Comparison of ENCODE assay signal across 3 cellular contexts in the genomic region with DNA sequence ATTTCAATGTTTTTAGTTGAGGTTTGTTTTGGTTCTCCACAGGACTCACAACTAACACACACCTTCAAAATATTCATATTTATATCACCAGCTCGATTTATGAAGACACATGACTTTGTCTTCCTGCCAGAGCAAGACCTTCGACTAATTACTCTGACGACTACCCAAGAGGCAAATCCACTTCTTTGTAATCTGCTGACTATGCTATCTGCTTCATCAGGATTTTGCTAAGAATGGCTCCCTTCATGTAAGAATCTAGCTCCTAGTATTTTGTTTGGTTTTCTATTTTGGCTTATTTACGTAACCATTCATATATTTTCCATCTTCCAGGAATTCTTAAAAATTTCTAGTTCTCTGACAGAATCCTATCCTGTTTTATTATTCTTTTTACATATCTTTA.
A peak's percentile ranks its signal among the peaks of the same experiment; 100 is the strongest.
TF ChIP-seq lines count a peak whose summit lies in the region.

No MANE protein-coding gene starts in this region.

TF ChIP-seq in A549, 52 proteins besides CTCF, POLR2A, EP300 and RAD21 (continued from another document):
- TF ChIP-seq, protein P1, sequence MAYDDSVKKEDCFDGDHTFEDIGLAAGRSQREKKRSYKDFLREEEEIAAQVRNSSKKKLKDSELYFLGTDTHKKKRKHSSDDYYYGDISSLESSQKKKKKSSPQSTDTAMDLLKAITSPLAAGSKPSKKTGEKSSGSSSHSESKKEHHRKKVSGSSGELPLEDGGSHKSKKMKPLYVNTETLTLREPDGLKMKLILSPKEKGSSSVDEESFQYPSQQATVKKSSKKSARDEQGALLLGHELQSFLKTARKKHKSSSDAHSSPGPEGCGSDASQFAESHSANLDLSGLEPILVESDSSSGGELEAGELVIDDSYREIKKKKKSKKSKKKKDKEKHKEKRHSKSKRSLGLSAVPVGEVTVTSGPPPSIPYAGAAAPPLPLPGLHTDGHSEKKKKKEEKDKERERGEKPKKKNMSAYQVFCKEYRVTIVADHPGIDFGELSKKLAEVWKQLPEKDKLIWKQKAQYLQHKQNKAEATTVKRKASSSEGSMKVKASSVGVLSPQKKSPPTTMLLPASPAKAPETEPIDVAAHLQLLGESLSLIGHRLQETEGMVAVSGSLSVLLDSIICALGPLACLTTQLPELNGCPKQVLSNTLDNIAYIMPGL (CRISPR knock-in tag; IDR thresholded peaks at IDR 0.05; ENCODE audit: borderline replicate concordance), result no peak
- TF ChIP-seq BHLHE40 (IDR thresholded peaks at IDR 0.05; ENCODE audit: low read depth, low read length) (no peak), FOXS1 (CRISPR knock-in tag; IDR thresholded peaks at IDR 0.05) (no peak)

TF ChIP-seq in IMR-90, 13 proteins besides CTCF, POLR2A, EP300 and RAD21 (continued from another document):
- TF ChIP-seq BHLHE40 (IDR thresholded peaks at IDR 0.05; ENCODE audit: low read depth, low read length) (no peak), RCOR1 (IDR thresholded peaks at IDR 0.05; ENCODE audit: insufficient replicate concordance, low read length) (no peak), CHD1 (IDR thresholded peaks at IDR 0.05; ENCODE audit: low read depth, low read length) (no peak)

TF ChIP-seq in K562, 482 proteins besides CTCF, POLR2A, EP300 and RAD21:
- TF ChIP-seq, protein P2, sequence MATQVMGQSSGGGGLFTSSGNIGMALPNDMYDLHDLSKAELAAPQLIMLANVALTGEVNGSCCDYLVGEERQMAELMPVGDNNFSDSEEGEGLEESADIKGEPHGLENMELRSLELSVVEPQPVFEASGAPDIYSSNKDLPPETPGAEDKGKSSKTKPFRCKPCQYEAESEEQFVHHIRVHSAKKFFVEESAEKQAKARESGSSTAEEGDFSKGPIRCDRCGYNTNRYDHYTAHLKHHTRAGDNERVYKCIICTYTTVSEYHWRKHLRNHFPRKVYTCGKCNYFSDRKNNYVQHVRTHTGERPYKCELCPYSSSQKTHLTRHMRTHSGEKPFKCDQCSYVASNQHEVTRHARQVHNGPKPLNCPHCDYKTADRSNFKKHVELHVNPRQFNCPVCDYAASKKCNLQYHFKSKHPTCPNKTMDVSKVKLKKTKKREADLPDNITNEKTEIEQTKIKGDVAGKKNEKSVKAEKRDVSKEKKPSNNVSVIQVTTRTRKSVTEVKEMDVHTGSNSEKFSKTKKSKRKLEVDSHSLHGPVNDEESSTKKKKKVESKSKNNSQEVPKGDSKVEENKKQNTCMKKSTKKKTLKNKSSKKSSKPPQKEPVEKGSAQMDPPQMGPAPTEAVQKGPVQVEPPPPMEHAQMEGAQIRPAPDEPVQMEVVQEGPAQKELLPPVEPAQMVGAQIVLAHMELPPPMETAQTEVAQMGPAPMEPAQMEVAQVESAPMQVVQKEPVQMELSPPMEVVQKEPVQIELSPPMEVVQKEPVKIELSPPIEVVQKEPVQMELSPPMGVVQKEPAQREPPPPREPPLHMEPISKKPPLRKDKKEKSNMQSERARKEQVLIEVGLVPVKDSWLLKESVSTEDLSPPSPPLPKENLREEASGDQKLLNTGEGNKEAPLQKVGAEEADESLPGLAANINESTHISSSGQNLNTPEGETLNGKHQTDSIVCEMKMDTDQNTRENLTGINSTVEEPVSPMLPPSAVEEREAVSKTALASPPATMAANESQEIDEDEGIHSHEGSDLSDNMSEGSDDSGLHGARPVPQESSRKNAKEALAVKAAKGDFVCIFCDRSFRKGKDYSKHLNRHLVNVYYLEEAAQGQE (CRISPR knock-in tag; IDR thresholded peaks at IDR 0.05; ENCODE audit: low read depth), result no peak
- TF ChIP-seq ZNF316 (IDR thresholded peaks at IDR 0.05) (peak; percentile 87), ZNF184 (CRISPR knock-in tag; IDR thresholded peaks at IDR 0.05) (no peak), ADNP (tag; IDR thresholded peaks at IDR 0.05) (no peak), POLR2AphosphoS5 (IDR thresholded peaks at IDR 0.05; ENCODE audit: control insufficient read depth, insufficient read depth, low read depth, low read length) (no peak), DPF2 (IDR thresholded peaks at IDR 0.05) (no peak), ZNF77 (CRISPR knock-in tag; IDR thresholded peaks at IDR 0.05) (no peak), CBX3 (IDR thresholded peaks at IDR 0.05; ENCODE audit: borderline replicate concordance in 1 of 2, low read length in 2 of 2) (no peak), MAFG (tag; conservative IDR thresholded peaks at IDR 0.05) (peak; percentile 58), ELF4 (CRISPR knock-in tag; IDR thresholded peaks at IDR 0.05) (no peak), ASH1L (IDR thresholded peaks at IDR 0.05; ENCODE audit: borderline replicate concordance, low read depth, partially characterized antibody) (no peak), HCFC1 (IDR thresholded peaks at IDR 0.05; ENCODE audit: low read depth, low read length) (no peak), MAFF (IDR thresholded peaks at IDR 0.05; ENCODE audit: low read length) (peak; percentile 69), C11orf30 (IDR thresholded peaks at IDR 0.05; ENCODE audit: low read depth) (peak; percentile 70; the same call in 1 of the 2 replicates), CCAR2 (IDR thresholded peaks at IDR 0.05; ENCODE audit: low read depth, low read length) (no peak), ZNF324 (CRISPR knock-in tag; IDR thresholded peaks at IDR 0.05) (no peak), MAFK (IDR thresholded peaks at IDR 0.05; ENCODE audit: low read length) (peak; percentile 76), ILF3 (IDR thresholded peaks at IDR 0.05; ENCODE audit: borderline replicate concordance) (no peak)
- TF ChIP-seq, protein P3, sequence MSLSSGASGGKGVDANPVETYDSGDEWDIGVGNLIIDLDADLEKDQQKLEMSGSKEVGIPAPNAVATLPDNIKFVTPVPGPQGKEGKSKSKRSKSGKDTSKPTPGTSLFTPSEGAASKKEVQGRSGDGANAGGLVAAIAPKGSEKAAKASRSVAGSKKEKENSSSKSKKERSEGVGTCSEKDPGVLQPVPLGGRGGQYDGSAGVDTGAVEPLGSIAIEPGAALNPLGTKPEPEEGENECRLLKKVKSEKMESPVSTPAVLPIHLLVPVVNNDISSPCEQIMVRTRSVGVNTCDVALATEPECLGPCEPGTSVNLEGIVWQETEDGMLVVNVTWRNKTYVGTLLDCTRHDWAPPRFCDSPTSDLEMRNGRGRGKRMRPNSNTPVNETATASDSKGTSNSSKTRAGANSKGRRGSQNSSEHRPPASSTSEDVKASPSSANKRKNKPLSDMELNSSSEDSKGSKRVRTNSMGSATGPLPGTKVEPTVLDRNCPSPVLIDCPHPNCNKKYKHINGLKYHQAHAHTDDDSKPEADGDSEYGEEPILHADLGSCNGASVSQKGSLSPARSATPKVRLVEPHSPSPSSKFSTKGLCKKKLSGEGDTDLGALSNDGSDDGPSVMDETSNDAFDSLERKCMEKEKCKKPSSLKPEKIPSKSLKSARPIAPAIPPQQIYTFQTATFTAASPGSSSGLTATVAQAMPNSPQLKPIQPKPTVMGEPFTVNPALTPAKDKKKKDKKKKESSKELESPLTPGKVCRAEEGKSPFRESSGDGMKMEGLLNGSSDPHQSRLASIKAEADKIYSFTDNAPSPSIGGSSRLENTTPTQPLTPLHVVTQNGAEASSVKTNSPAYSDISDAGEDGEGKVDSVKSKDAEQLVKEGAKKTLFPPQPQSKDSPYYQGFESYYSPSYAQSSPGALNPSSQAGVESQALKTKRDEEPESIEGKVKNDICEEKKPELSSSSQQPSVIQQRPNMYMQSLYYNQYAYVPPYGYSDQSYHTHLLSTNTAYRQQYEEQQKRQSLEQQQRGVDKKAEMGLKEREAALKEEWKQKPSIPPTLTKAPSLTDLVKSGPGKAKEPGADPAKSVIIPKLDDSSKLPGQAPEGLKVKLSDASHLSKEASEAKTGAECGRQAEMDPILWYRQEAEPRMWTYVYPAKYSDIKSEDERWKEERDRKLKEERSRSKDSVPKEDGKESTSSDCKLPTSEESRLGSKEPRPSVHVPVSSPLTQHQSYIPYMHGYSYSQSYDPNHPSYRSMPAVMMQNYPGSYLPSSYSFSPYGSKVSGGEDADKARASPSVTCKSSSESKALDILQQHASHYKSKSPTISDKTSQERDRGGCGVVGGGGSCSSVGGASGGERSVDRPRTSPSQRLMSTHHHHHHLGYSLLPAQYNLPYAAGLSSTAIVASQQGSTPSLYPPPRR (CRISPR knock-in tag; IDR thresholded peaks at IDR 0.05; ENCODE audit: borderline replicate concordance), result no peak
- TF ChIP-seq, protein P4, sequence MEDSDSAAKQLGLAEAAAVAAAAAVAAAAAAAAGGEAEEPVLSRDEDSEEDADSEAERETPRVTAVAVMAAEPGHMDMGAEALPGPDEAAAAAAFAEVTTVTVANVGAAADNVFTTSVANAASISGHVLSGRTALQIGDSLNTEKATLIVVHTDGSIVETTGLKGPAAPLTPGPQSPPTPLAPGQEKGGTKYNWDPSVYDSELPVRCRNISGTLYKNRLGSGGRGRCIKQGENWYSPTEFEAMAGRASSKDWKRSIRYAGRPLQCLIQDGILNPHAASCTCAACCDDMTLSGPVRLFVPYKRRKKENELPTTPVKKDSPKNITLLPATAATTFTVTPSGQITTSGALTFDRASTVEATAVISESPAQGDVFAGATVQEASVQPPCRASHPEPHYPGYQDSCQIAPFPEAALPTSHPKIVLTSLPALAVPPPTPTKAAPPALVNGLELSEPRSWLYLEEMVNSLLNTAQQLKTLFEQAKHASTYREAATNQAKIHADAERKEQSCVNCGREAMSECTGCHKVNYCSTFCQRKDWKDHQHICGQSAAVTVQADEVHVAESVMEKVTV (CRISPR knock-in tag; IDR thresholded peaks at IDR 0.05), result no peak
